8 cellular contexts compared by ENCODE assay signal in genomic region chr1:84303154-84303830, GRCh38. TPM values are rescaled to one million over a fixed set of nuclear protein-coding genes. Genes with fewer than 3 reads are reported as not detected.
DNase-seq lines count a peak whose midpoint lies in the region; ATAC-seq, FAIRE-seq and TF ChIP-seq lines count a peak whose summit lies in the region.

No MANE protein-coding gene starts in this region.

- H3K27ac ChIP-seq in CD4-positive, CD25-positive, alpha-beta regulatory T cell (ENCODE audit: insufficient read depth, low read length, poor library complexity, severe bottlenecking): no peak overlapping the region
- peak overlapping the region; percentile 47 for H3K27ac ChIP-seq in astrocyte (ENCODE audit: low read depth, low read length)

- H3K9me3 Mint-ChIP-seq in CD4-positive, CD25-positive, alpha-beta regulatory T cell: peaks cover 0 to 14% (median 2%) of the 10 kb centered on the region in 7 donors
- peaks cover 10 to 15% (median 12%) of the 10 kb centered on the region in 3 donors for H3K9me3 Mint-ChIP-seq in IgD-negative memory B cell
- H3K9me3 Mint-ChIP-seq in astrocyte (ENCODE audit: unreplicated experiment): peaks cover 2% of the 10 kb centered on the region

- peak overlapping the region; percentile 10 for H3K4me3 ChIP-seq in CD4-positive, CD25-positive, alpha-beta regulatory T cell (ENCODE audit: low read depth, low read length)
- peak overlapping the region; percentile 55 for H3K4me3 ChIP-seq in astrocyte (ENCODE audit: insufficient read depth, low read depth, low read length)
- H3K4me3 ChIP-seq in mucosa of descending colon: peak overlapping the region; percentile 1

- TF ChIP-seq CTCF in astrocyte (IDR thresholded peaks at IDR 0.05; ENCODE audit: insufficient read depth, low read depth, low read length) (no peak), mucosa of descending colon (IDR thresholded peaks at IDR 0.05) (no peak)

- H4K20me1 ChIP-seq in astrocyte (ENCODE audit: insufficient read depth, low read length): no peaks in the 10 kb centered on the region

- H3K4me2 ChIP-seq in astrocyte (ENCODE audit: low read length): peak overlapping the region; percentile 89

- intact Hi-C loops in mucosa of descending colon (cut with DNase I, micrococcal nuclease): loop anchor here in 1 of 2 donors (5.0 to 10.0 kb wide), 2 partner anchors 36 to 158 kb away; partner anchors contain the start of gene PRKACB

- H3K27me3 ChIP-seq in CD4-positive, CD25-positive, alpha-beta regulatory T cell (ENCODE audit: control insufficient read depth, insufficient read depth, low read length): peaks cover 50% of the 10 kb centered on the region
- no peaks in the 10 kb centered on the region for H3K27me3 ChIP-seq in astrocyte (ENCODE audit: insufficient read depth, low read length)

- peaks cover 11% of the 10 kb centered on the region for H3K4me1 ChIP-seq in CD4-positive, CD25-positive, alpha-beta regulatory T cell (ENCODE audit: control insufficient read depth, insufficient read depth, low read length, poor library complexity, severe bottlenecking)
- H3K4me1 ChIP-seq in astrocyte (ENCODE audit: insufficient read depth, low read length) (peaks cover 33% of the 10 kb centered on the region), mucosa of descending colon (ENCODE audit: low read depth) (peaks cover 11% of the 10 kb centered on the region)

- peak overlapping the region; percentile 76 for H3K9ac ChIP-seq in astrocyte (ENCODE audit: low read length)

- peaks cover 6 to 32% (median 14%) of the 10 kb centered on the region in 4 donors for H3K4me1 Mint-ChIP-seq in CD4-positive, CD25-positive, alpha-beta regulatory T cell
- H3K4me1 Mint-ChIP-seq in IgD-negative memory B cell (peaks cover 14 to 21% (median 17%) of the 10 kb centered on the region in 3 donors), astrocyte (ENCODE audit: low read depth, unreplicated experiment) (peaks cover 33% of the 10 kb centered on the region)

- H3K79me2 ChIP-seq in astrocyte (ENCODE audit: insufficient read depth, low read length): no peaks in the 10 kb centered on the region

- H3K9me3 ChIP-seq in CD4-positive, CD25-positive, alpha-beta regulatory T cell (ENCODE audit: control insufficient read depth in 2 of 2, low read length in 2 of 2): peaks cover 7 to 8% of the 10 kb centered on the region in 2 experiments
- H3K9me3 ChIP-seq in astrocyte (ENCODE audit: insufficient read depth, low read depth, low read length): no peaks in the 10 kb centered on the region
- H3K9me3 ChIP-seq in mucosa of descending colon: no peaks in the 10 kb centered on the region

- FAIRE-seq in astrocyte (lab: Jason Lieb, UNC): no peak

- DNase-seq in CD4-positive, CD25-positive, alpha-beta regulatory T cell: no peak
- DNase-seq in astrocyte (ENCODE audit: low read depth) (no peak), mucosa of descending colon (peak in 1 of 3 donors; percentile 28), globus pallidus (ENCODE audit: low spot score) (no peak)

- peak overlapping the region; percentile 36 to 77 (median 68) for H3K27ac Mint-ChIP-seq in CD4-positive, CD25-positive, alpha-beta regulatory T cell
- H3K27ac Mint-ChIP-seq in IgD-negative memory B cell (no peak overlapping the region), astrocyte (ENCODE audit: unreplicated experiment) (peak overlapping the region; percentile 89)

- H2AFZ ChIP-seq in astrocyte (ENCODE audit: low read depth, low read length): peak overlapping the region; percentile 79

- H3K36me3 Mint-ChIP-seq in CD4-positive, CD25-positive, alpha-beta regulatory T cell: no peaks in the 10 kb centered on the region
- H3K36me3 Mint-ChIP-seq in IgD-negative memory B cell: no peaks in the 10 kb centered on the region
- H3K36me3 Mint-ChIP-seq in astrocyte (ENCODE audit: low read depth, unreplicated experiment): no peaks in the 10 kb centered on the region

- peaks cover 63% of the 10 kb centered on the region for H3K27me3 Mint-ChIP-seq in CD4-positive, CD25-positive, alpha-beta regulatory T cell
- H3K27me3 Mint-ChIP-seq in IgD-negative memory B cell: peaks cover 18% of the 10 kb centered on the region
- H3K27me3 Mint-ChIP-seq in astrocyte (ENCODE audit: low read depth, unreplicated experiment): no peaks in the 10 kb centered on the region

- H3K36me3 ChIP-seq in CD4-positive, CD25-positive, alpha-beta regulatory T cell (ENCODE audit: control insufficient read depth, insufficient read depth, low read length): no peaks in the 10 kb centered on the region
- no peaks in the 10 kb centered on the region for H3K36me3 ChIP-seq in astrocyte (ENCODE audit: insufficient read depth, low read length)
- no peaks in the 10 kb centered on the region for H3K36me3 ChIP-seq in mucosa of descending colon (ENCODE audit: low read depth)

- no peak for ATAC-seq in CD4-positive, CD25-positive, alpha-beta regulatory T cell (ENCODE audit: low read depth in 2 of 2)
- ATAC-seq in mucosa of descending colon (no peak), GM21529 (IDR thresholded peaks at IDR 0.05; ENCODE audit: unreplicated experiment) (no peak), GM21723 (IDR thresholded peaks at IDR 0.05; ENCODE audit: unreplicated experiment) (no peak), HG03095 (IDR thresholded peaks at IDR 0.05; ENCODE audit: unreplicated experiment) (no peak)

- peak overlapping the region in 2 of 4 donors; percentile 29 to 78 for H3K4me3 Mint-ChIP-seq in CD4-positive, CD25-positive, alpha-beta regulatory T cell
- H3K4me3 Mint-ChIP-seq in IgD-negative memory B cell (peak overlapping the region; percentile 70 to 86 (median 78)), astrocyte (ENCODE audit: unreplicated experiment) (peak overlapping the region; percentile 51)

RNA-seq across cellular contexts. Expression of gene SAMD13, which starts 1.8 kb away (rescaled TPM):
- total RNA-seq in CD4-positive, CD25-positive, alpha-beta regulatory T cell: not detected
- under 1 TPM in 3 of 4 donors, not detected in 1; 0.17 to 0.42 (median 0.31) TPM for polyA plus RNA-seq in CD4-positive, CD25-positive, alpha-beta regulatory T cell
- not detected for polyA plus RNA-seq in IgD-negative memory B cell
- total RNA-seq in astrocyte (0.93 and 1.3 TPM in 2 replicates), mucosa of descending colon (10 to 100 TPM in 2 of 3 donors, 1 to 10 TPM in 1; 6.8 to 35.9 (median 21.0) TPM)

Comparison
In these comparisons a context has a peak if more than half of its experiments do, and no peak if none do; other contexts are left out.
1. H3K4me3 ChIP-seq: peak in every context shown above with its lines; median percentile 55 in astrocyte; 10 in CD4-positive, CD25-positive, alpha-beta regulatory T cell; 1 in mucosa of descending colon.
2. H3K27ac Mint-ChIP-seq: peak in CD4-positive, CD25-positive, alpha-beta regulatory T cell (3 of 3) and astrocyte (single experiment); none in IgD-negative memory B cell (0 of 3).